ENCODE assay signal across 8 cellular contexts in the genomic region with DNA sequence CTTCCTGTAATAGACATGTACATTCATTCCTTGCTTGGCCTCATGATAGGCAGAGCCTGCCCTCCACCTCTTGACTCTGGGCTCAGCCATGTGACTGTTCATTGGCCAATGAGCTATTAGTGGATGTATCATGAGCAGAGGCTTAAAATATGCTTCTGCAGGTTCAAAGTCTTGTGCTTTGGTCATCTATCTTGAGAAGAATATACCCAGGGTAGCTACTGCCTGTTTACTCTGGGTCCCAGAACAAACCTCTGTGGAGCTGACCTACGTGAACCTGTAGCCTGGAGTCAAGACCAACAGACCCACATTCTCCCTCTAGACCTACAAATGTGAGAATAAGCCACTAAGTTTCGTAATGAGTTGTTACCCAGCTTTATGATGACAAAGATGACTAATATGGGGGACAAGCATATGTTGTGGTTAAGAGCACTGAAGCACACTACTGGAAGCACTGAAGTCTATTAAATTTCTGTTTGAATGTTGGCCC.
A peak's percentile ranks its signal among the peaks of the same experiment; 100 is the strongest.
DNase-seq lines count a peak whose midpoint lies in the region; ATAC-seq and TF ChIP-seq lines count a peak whose summit lies in the region.

No MANE protein-coding gene starts in this region.

- ATAC-seq in GM19395 (IDR thresholded peaks at IDR 0.05; ENCODE audit: unreplicated experiment) (peak; percentile 100), HG03159 (IDR thresholded peaks at IDR 0.05; ENCODE audit: unreplicated experiment) (peak; percentile 99)

- 41 to 60% methylated on average over 2 of the region's 2 CpGs for WGBS in GM23248 (ENCODE audit: low coverage in 1 of 2, low lambda C conversion rate in 2 of 2, missing lambda C conversion rate in 2 of 2), 2 experiments
- 81% methylated on average over 2 of the region's 2 CpGs for WGBS in smooth muscle cell (ENCODE audit: low lambda C conversion rate)

- H3K36me3 Mint-ChIP-seq in activated CD4-positive, alpha-beta memory T cell treated with anti-CD3 and anti-CD28 coated beads for 36 hours = no peaks in the 10 kb centered on the region

- H3K4me3 ChIP-seq in GM23248 (no peak overlapping the region), smooth muscle cell (no peak overlapping the region)

- H3K9me3 ChIP-seq in GM23248 (ENCODE audit: low read depth) (no peaks in the 10 kb centered on the region), smooth muscle cell (replicated peaks; ENCODE audit: low read depth) (no peaks in the 10 kb centered on the region)

- no peak overlapping the region for H3K27ac ChIP-seq in GM23248
- H3K27ac ChIP-seq in smooth muscle cell (ENCODE audit: low read depth) = no peak overlapping the region

- H2AFZ ChIP-seq in GM23248 (no peak overlapping the region), smooth muscle cell (ENCODE audit: low read depth) (no peak overlapping the region)

- H3K4me3 Mint-ChIP-seq in activated CD4-positive, alpha-beta memory T cell treated with anti-CD3 and anti-CD28 coated beads for 36 hours = no peak overlapping the region

- H3K4me2 ChIP-seq in GM23248 (ENCODE audit: unreplicated experiment) = no peak overlapping the region
- no peak overlapping the region for H3K4me2 ChIP-seq in smooth muscle cell

- H4K20me1 ChIP-seq in GM23248 (ENCODE audit: insufficient read depth) = no peaks in the 10 kb centered on the region
- no peaks in the 10 kb centered on the region for H4K20me1 ChIP-seq in smooth muscle cell (ENCODE audit: low read depth)

- POLR2A ChIA-PET in activated CD4-positive, alpha-beta memory T cell treated with anti-CD3 and anti-CD28 coated beads for 36 hours (lab: Charles Lee) = interaction anchor here (0.6 to 2.0 kb wide), 6 partner anchors 12 to 366 kb away, joined by 3 to 24 read pairs (median 4); no protein-coding TSS in a partner anchor

- no peaks in the 10 kb centered on the region for H3K9me3 Mint-ChIP-seq in activated CD4-positive, alpha-beta memory T cell treated with anti-CD3 and anti-CD28 coated beads for 36 hours

- H3K27me3 ChIP-seq in GM23248 (replicated peaks; ENCODE audit: insufficient read depth) = no peaks in the 10 kb centered on the region
- no peaks in the 10 kb centered on the region for H3K27me3 ChIP-seq in smooth muscle cell (ENCODE audit: low read depth)

- peak; percentile 51 for DNase-seq in CD1c-positive myeloid dendritic cell (ENCODE audit: extremely low spot score)
- peak; percentile 60 for DNase-seq in activated CD4-positive, alpha-beta memory T cell treated with anti-CD3 and anti-CD28 coated beads for 36 hours
- DNase-seq in GM23248 = no peak
- DNase-seq in HuH-7 (ENCODE audit: low spot score) = no peak
- no peak for DNase-seq in NCI-H1436 (lab: John Stamatoyannopoulos, UW)
- DNase-seq in smooth muscle cell (lab: John Stamatoyannopoulos, UW; ENCODE audit: unreplicated experiment) = no peak

- H3K9ac ChIP-seq in GM23248 (no peak overlapping the region), smooth muscle cell (ENCODE audit: low read depth) (no peak overlapping the region)

- TF ChIP-seq CTCF in smooth muscle cell (IDR thresholded peaks at IDR 0.05; ENCODE audit: borderline replicate concordance, insufficient read depth, poor library complexity, severe bottlenecking) = no peak

- CTCF ChIA-PET in activated CD4-positive, alpha-beta memory T cell treated with anti-CD3 and anti-CD28 coated beads for 36 hours (lab: Charles Lee) = interaction anchor here (0.6 to 4.7 kb wide), 7 partner anchors 11 to 43 kb away, joined by 3 to 41 read pairs (median 5); no protein-coding TSS in a partner anchor

- in situ Hi-C loops in GM23248 (cut with MboI) = no loop called here

- H3K36me3 ChIP-seq in GM23248 (ENCODE audit: low read depth) (no peaks in the 10 kb centered on the region), smooth muscle cell (ENCODE audit: low read depth) (no peaks in the 10 kb centered on the region)

- H3K9me2 ChIP-seq in GM23248 (ENCODE audit: insufficient read depth) = no peaks in the 10 kb centered on the region

- H3F3A ChIP-seq in GM23248 (ENCODE audit: insufficient read depth) (0 out of 2 replicates have a peak, but pooled peaks cover 9% of the 10 kb centered on the region), smooth muscle cell (ENCODE audit: low read depth) (no peaks in the 10 kb centered on the region)

- H3K27me3 Mint-ChIP-seq in activated CD4-positive, alpha-beta memory T cell treated with anti-CD3 and anti-CD28 coated beads for 36 hours = peaks cover 25% of the 10 kb centered on the region

- H3K4me1 ChIP-seq in GM23248 (ENCODE audit: insufficient read depth) (peaks cover 4% of the 10 kb centered on the region; the same call in 1 of the 2 replicates), smooth muscle cell (ENCODE audit: low read depth) (peaks cover 6% of the 10 kb centered on the region)

- peaks cover 52% of the 10 kb centered on the region for H3K4me1 Mint-ChIP-seq in activated CD4-positive, alpha-beta memory T cell treated with anti-CD3 and anti-CD28 coated beads for 36 hours (ENCODE audit: low read depth)

- intact Hi-C loops in activated CD4-positive, alpha-beta memory T cell treated with anti-CD3 and anti-CD28 coated beads for 36 hours (cut with micrococcal nuclease) = loop anchor here (1.0 to 2.0 kb wide), 5 partner anchors 11 to 366 kb away; no protein-coding TSS in a partner anchor

- H3K27ac Mint-ChIP-seq in activated CD4-positive, alpha-beta memory T cell treated with anti-CD3 and anti-CD28 coated beads for 36 hours = peak overlapping the region; percentile 88

- no peaks in the 10 kb centered on the region for H3K79me2 ChIP-seq in GM23248 (ENCODE audit: insufficient read depth)
- no peaks in the 10 kb centered on the region for H3K79me2 ChIP-seq in smooth muscle cell (ENCODE audit: low read depth)

Comparison
In these comparisons a context has a peak if more than half of its experiments do, and no peak if none do; other contexts are left out.
1. DNase-seq: peak in CD1c-positive myeloid dendritic cell (single experiment) and activated CD4-positive, alpha-beta memory T cell treated with anti-CD3 and anti-CD28 coated beads for 36 hours (single experiment); none in GM23248 (single experiment), HuH-7 (single experiment), NCI-H1436 (single experiment) and smooth muscle cell (single experiment).